In the genomic region with DNA sequence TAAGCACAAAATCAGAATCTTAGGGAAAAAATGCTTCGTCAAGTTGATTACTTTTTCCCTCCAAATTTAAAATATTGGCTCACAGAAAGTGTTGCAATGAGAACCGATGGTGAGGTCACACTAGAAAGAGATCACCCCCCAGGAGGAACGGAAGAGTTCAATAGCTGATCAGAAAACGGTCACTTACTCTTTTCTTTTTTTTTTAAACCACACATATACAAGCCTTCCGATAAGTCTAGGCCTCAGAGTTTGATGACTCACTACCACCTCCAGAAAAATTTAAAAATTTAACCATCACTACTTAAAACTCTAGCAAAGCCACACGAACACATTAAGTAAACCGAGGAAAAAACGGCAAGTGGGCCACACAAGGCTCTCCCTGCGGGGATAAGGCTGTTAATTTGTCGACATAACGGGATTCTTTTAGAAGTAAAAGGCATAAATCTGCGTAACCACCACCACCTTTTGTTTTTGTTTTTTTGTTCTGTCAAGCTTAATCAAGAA, we compare ENCODE assay signal across 8 cellular contexts. TPM values are rescaled to one million over a fixed set of nuclear protein-coding genes. Genes with fewer than 3 reads are reported as not detected.
DNase-seq lines count a peak whose midpoint lies in the region; ATAC-seq and TF ChIP-seq lines count a peak whose summit lies in the region.

No MANE protein-coding gene starts in this region.

- peaks cover 0 to 39% (median 5%) of the 10 kb centered on the region in 6 donors for H3K36me3 ChIP-seq in spleen

- peaks cover 51% of the 10 kb centered on the region for H3K4me1 Mint-ChIP-seq in activated T-cell treated with anti-CD3 and anti-CD28 coated beads, Interleukin-2, amount 50 U/mL, for 4 hours (ENCODE audit: low read depth)
- H3K4me1 Mint-ChIP-seq in activated B cell treated with CpG ODN at 0.5 μM for 24 hours, result peaks cover 52% of the 10 kb centered on the region
- H3K4me1 Mint-ChIP-seq in glutamatergic neuron (ENCODE audit: low read depth, unreplicated experiment), result peaks cover 14% of the 10 kb centered on the region

- no peak for TF ChIP-seq CTCF in activated B cell treated with CpG ODN at 0.5 μM for 24 hours (IDR thresholded peaks at IDR 0.05)
- TF ChIP-seq CTCF in glutamatergic neuron (IDR thresholded peaks at IDR 0.05; ENCODE audit: partially characterized antibody, unreplicated experiment), result no peak
- no peak for TF ChIP-seq CTCF in spleen (IDR thresholded peaks at IDR 0.05 in 8 of 11, conservative IDR thresholded peaks at IDR 0.05 in 3 of 11)

- 10 to 18% (median 13%) methylated on average over 12 of the region's 12 CpGs for WGBS in spleen, 5 donors

- no peaks in the 10 kb centered on the region for H3K9me3 ChIP-seq in spleen

- H3K4me3 Mint-ChIP-seq in activated T-cell treated with anti-CD3 and anti-CD28 coated beads, Interleukin-2, amount 50 U/mL, for 4 hours, result peak overlapping the region; percentile 98
- H3K4me3 Mint-ChIP-seq in activated B cell treated with CpG ODN at 0.5 μM for 24 hours, result peak overlapping the region; percentile 91
- peak overlapping the region; percentile 94 for H3K4me3 Mint-ChIP-seq in glutamatergic neuron (ENCODE audit: unreplicated experiment)

- H3K27ac Mint-ChIP-seq in activated B cell treated with CpG ODN at 0.5 μM for 24 hours (peak overlapping the region; percentile 74), glutamatergic neuron (ENCODE audit: unreplicated experiment) (peak overlapping the region; percentile 94)

- peak in 1 of 2 donors; percentile 1 for ATAC-seq in activated T-cell treated with anti-CD3 and anti-CD28 coated beads, Interleukin-2, amount 50 U/mL, for 4 hours
- ATAC-seq in activated B cell treated with CpG ODN at 0.5 μM for 24 hours (ENCODE audit: low read depth) (no peak), HG02870 (IDR thresholded peaks at IDR 0.05; ENCODE audit: unreplicated experiment) (no peak)

- H3K9me3 Mint-ChIP-seq in activated T-cell treated with anti-CD3 and anti-CD28 coated beads, Interleukin-2, amount 50 U/mL, for 4 hours, result no peaks in the 10 kb centered on the region
- H3K9me3 Mint-ChIP-seq in activated B cell treated with CpG ODN at 0.5 μM for 24 hours (no peaks in the 10 kb centered on the region), glutamatergic neuron (ENCODE audit: unreplicated experiment) (peaks cover 3% of the 10 kb centered on the region)

- DNase-seq in activated T-cell treated with anti-CD3 and anti-CD28 coated beads, Interleukin-2, amount 50 U/mL, for 4 hours, result no peak
- DNase-seq in activated T-cell treated with anti-CD3 and anti-CD28 coated beads for 4 hours (no peak), activated B cell treated with CpG ODN at 0.5 μM for 24 hours (no peak), glutamatergic neuron (no peak), spleen (no peak), middle frontal gyrus (ENCODE audit: extremely low spot score, low spot score) (no peak), NCI-H2171 treated with DMSO at 0.1 percent for 48 hours (lab: John Stamatoyannopoulos, UW) (no peak)

- H3K4me3 ChIP-seq in spleen, result peak overlapping the region; percentile 56 to 99 (median 92)

- H3K27me3 Mint-ChIP-seq in activated T-cell treated with anti-CD3 and anti-CD28 coated beads, Interleukin-2, amount 50 U/mL, for 4 hours (ENCODE audit: low read depth), result no peaks in the 10 kb centered on the region
- no peaks in the 10 kb centered on the region for H3K27me3 Mint-ChIP-seq in activated B cell treated with CpG ODN at 0.5 μM for 24 hours
- peaks cover 3% of the 10 kb centered on the region for H3K27me3 Mint-ChIP-seq in glutamatergic neuron (ENCODE audit: unreplicated experiment)

- H3K27ac ChIP-seq in spleen, result peak overlapping the region in 7 of 8 donors; percentile 97 to 99 (median 99)

- TF ChIP-seq POLR2A in spleen (IDR thresholded peaks at IDR 0.05), result no peak

- peaks cover 25% of the 10 kb centered on the region for H3K36me3 Mint-ChIP-seq in activated T-cell treated with anti-CD3 and anti-CD28 coated beads, Interleukin-2, amount 50 U/mL, for 4 hours (ENCODE audit: insufficient read depth)
- H3K36me3 Mint-ChIP-seq in activated B cell treated with CpG ODN at 0.5 μM for 24 hours (ENCODE audit: low read depth) (peaks cover 28% of the 10 kb centered on the region), glutamatergic neuron (ENCODE audit: unreplicated experiment) (no peaks in the 10 kb centered on the region)

- intact Hi-C loops in activated B cell treated with CpG ODN at 0.5 μM for 24 hours (cut with micrococcal nuclease), result loop anchor here (10.0 kb wide), 2 partner anchors 650 to 760 kb away; partner anchors contain the start of genes BRD3OS and WDR5
- intact Hi-C loops in spleen (cut with DNase I; ENCODE audit: low total_unique reads), result no loop called here

- POLR2A ChIA-PET in activated B cell treated with CpG ODN at 0.5 μM for 24 hours (lab: Charles Lee), result interaction anchor here (0.7 to 3.7 kb wide), 5 partner anchors 9 to 104 kb away, joined by 4 to 26 read pairs (median 6); partner anchors contain the start of genes MED22, REXO4, RPL7A and SLC2A6

- CTCF ChIA-PET in activated B cell treated with CpG ODN at 0.5 μM for 24 hours (lab: Charles Lee), result no interaction called here

- H3K4me1 ChIP-seq in spleen, result peaks cover 47 to 77% (median 63%) of the 10 kb centered on the region in 6 donors

- no peaks in the 10 kb centered on the region for H3K27me3 ChIP-seq in spleen (replicated peaks in 1 of 7)

RNA-seq across cellular contexts. Expression of gene SURF4, which starts 1.2 kb away (rescaled TPM):
- total RNA-seq in activated T-cell treated with anti-CD3 and anti-CD28 coated beads, Interleukin-2, amount 50 U/mL, for 4 hours, result 100 to 1,000 TPM; 235 to 292 (median 255) TPM
- total RNA-seq in activated B cell treated with CpG ODN at 0.5 μM for 24 hours (57.0 and 58.2 TPM in 2 replicates), glutamatergic neuron (ENCODE audit: unreplicated experiment) (111 TPM), spleen (100 to 1,000 TPM in 3 of 7 donors, 10 to 100 TPM in 4; 82.6 to 115 (median 92.1) TPM)
- polyA plus RNA-seq in spleen, result 10 to 100 TPM; 21.9 to 50.7 (median 29.7) TPM

RNA-seq across cellular contexts. Expression of gene STKLD1, which starts 1.5 kb away (rescaled TPM):
- under 1 TPM in 2 of 3 donors, not detected in 1; 0.16 to 0.42 TPM for total RNA-seq in activated T-cell treated with anti-CD3 and anti-CD28 coated beads, Interleukin-2, amount 50 U/mL, for 4 hours
- total RNA-seq in activated B cell treated with CpG ODN at 0.5 μM for 24 hours, result 0.37 and 0.44 TPM in 2 replicates
- 2.6 TPM for total RNA-seq in glutamatergic neuron (ENCODE audit: unreplicated experiment)
- total RNA-seq in spleen, result under 1 TPM in 5 of 7 donors, not detected in 2; 0.29 to 0.98 (median 0.44) TPM
- 1 to 10 TPM in 2 of 3 donors, under 1 TPM in 1; 0.96 to 1.5 (median 1.0) TPM for polyA plus RNA-seq in spleen

RNA-seq across cellular contexts. Expression of gene SURF2, which starts 18.3 kb away (rescaled TPM):
- total RNA-seq in activated T-cell treated with anti-CD3 and anti-CD28 coated beads, Interleukin-2, amount 50 U/mL, for 4 hours, result 10 to 100 TPM; 48.0 to 64.1 (median 57.9) TPM
- total RNA-seq in activated B cell treated with CpG ODN at 0.5 μM for 24 hours, result 17.3 and 17.8 TPM in 2 replicates
- total RNA-seq in glutamatergic neuron (ENCODE audit: unreplicated experiment), result 24.0 TPM
- total RNA-seq in spleen, result 10 to 100 TPM in 5 of 7 donors, 1 to 10 TPM in 2; 6.5 to 19.9 (median 12.4) TPM
- 10 to 100 TPM; 31.4 to 32.6 (median 31.5) TPM for polyA plus RNA-seq in spleen

RNA-seq across cellular contexts. Expression of gene SURF1, which starts 18.4 kb away (rescaled TPM):
- 10 to 100 TPM; 24.1 to 37.1 (median 30.6) TPM for total RNA-seq in activated T-cell treated with anti-CD3 and anti-CD28 coated beads, Interleukin-2, amount 50 U/mL, for 4 hours
- total RNA-seq in activated B cell treated with CpG ODN at 0.5 μM for 24 hours (33.6 and 38.9 TPM in 2 replicates), glutamatergic neuron (ENCODE audit: unreplicated experiment) (56.1 TPM), spleen (10 to 100 TPM; 31.4 to 37.7 (median 35.6) TPM)
- polyA plus RNA-seq in spleen, result 10 to 100 TPM; 72.0 to 75.6 (median 72.5) TPM

RNA-seq across cellular contexts. Expression of gene RPL7A, which starts 26.6 kb away (rescaled TPM):
- 1,000 to 10,000 TPM; 3,573 to 3,630 (median 3,625) TPM for total RNA-seq in activated T-cell treated with anti-CD3 and anti-CD28 coated beads, Interleukin-2, amount 50 U/mL, for 4 hours
- total RNA-seq in activated B cell treated with CpG ODN at 0.5 μM for 24 hours, result 3,786 and 4,134 TPM in 2 replicates
- total RNA-seq in glutamatergic neuron (ENCODE audit: unreplicated experiment), result 1,442 TPM
- 1,000 to 10,000 TPM; 1,381 to 1,842 (median 1,641) TPM for total RNA-seq in spleen
- 1,000 to 10,000 TPM; 3,611 to 6,342 (median 5,850) TPM for polyA plus RNA-seq in spleen
